In genomic region chr15:49621327-49622210, GRCh38 we compare ENCODE assay signal across 8 cellular contexts. TPM values are rescaled to one million over a fixed set of nuclear protein-coding genes. Genes with fewer than 3 reads are reported as not detected.
DNase-seq lines count a peak whose midpoint lies in the region; ATAC-seq and TF ChIP-seq lines count a peak whose summit lies in the region.

No MANE protein-coding gene starts in this region.

- TF ChIP-seq RAD21 in neural cell (conservative IDR thresholded peaks at IDR 0.05), result no peak

- DNase-seq in activated T-cell treated with anti-CD3 and anti-CD28 coated beads, Interleukin-2, amount 50 U/mL, for 24 hours, result no peak
- no peak for DNase-seq in activated T-cell treated with anti-CD3 and anti-CD28 coated beads, Interleukin-2, amount 50 U/mL, for 48 hours
- peak; percentile 34 for DNase-seq in SHP77 treated with DMSO at 0.1 percent for 48 hours (lab: John Stamatoyannopoulos, UW)
- no peak for DNase-seq in superior temporal gyrus (ENCODE audit: extremely low spot score)
- DNase-seq in stimulated activated CD4-positive, alpha-beta T cell treated with anti-CD3 and anti-CD28 coated beads, Interleukin-2, amount 100 ng/mL, for 24 hours, result no peak

- H2AFZ ChIP-seq in neural cell (ENCODE audit: low read depth, low read length), result peak overlapping the region; percentile 57

- peak overlapping the region; percentile 95 for H3K4me3 Mint-ChIP-seq in activated T-cell treated with anti-CD3 and anti-CD28 coated beads, Interleukin-2, amount 50 U/mL, for 24 hours

- H4K20me1 ChIP-seq in neural cell (ENCODE audit: insufficient read depth), result no peaks in the 10 kb centered on the region

- H3K9me3 Mint-ChIP-seq in activated T-cell treated with anti-CD3 and anti-CD28 coated beads, Interleukin-2, amount 50 U/mL, for 24 hours, result peaks cover 11% of the 10 kb centered on the region

- H3K4me1 Mint-ChIP-seq in activated T-cell treated with anti-CD3 and anti-CD28 coated beads, Interleukin-2, amount 50 U/mL, for 24 hours (ENCODE audit: low read depth), result peaks cover 47% of the 10 kb centered on the region

- H3F3A ChIP-seq in neural cell (ENCODE audit: insufficient read depth, low read length, poor library complexity, severe bottlenecking), result no peaks in the 10 kb centered on the region

- H3K27me3 ChIP-seq in endocrine pancreas (ENCODE audit: control insufficient read depth, insufficient read depth, low read length), result no peaks in the 10 kb centered on the region
- no peaks in the 10 kb centered on the region for H3K27me3 ChIP-seq in neural cell (ENCODE audit: insufficient read depth, low read depth, low read length)

- ATAC-seq in GM18861 (IDR thresholded peaks at IDR 0.05; ENCODE audit: unreplicated experiment), result no peak

- H3K79me2 ChIP-seq in neural cell (replicated peaks; ENCODE audit: insufficient read depth, low read length), result peaks cover 31% of the 10 kb centered on the region

- H3K4me3 ChIP-seq in endocrine pancreas (ENCODE audit: control insufficient read depth, insufficient read depth, low read length) (peak overlapping the region; percentile 98), neural cell (ENCODE audit: low read length) (peak overlapping the region; percentile 78)

- no peaks in the 10 kb centered on the region for H3K9me2 ChIP-seq in neural cell (ENCODE audit: insufficient read depth, low read length)

- no peak for TF ChIP-seq EP300 in neural cell (conservative IDR thresholded peaks at IDR 0.05; ENCODE audit: poor library complexity, severe bottlenecking)

- peak overlapping the region; percentile 94 for H3K27ac Mint-ChIP-seq in activated T-cell treated with anti-CD3 and anti-CD28 coated beads, Interleukin-2, amount 50 U/mL, for 24 hours

- H3K36me3 ChIP-seq in endocrine pancreas (ENCODE audit: control insufficient read depth, insufficient read depth, low read length), result peaks cover 4% of the 10 kb centered on the region
- no peaks in the 10 kb centered on the region for H3K36me3 ChIP-seq in neural cell (ENCODE audit: insufficient read depth, low read length)

- H3K4me2 ChIP-seq in neural cell (ENCODE audit: low read length), result peak overlapping the region; percentile 54

- H3K36me3 Mint-ChIP-seq in activated T-cell treated with anti-CD3 and anti-CD28 coated beads, Interleukin-2, amount 50 U/mL, for 24 hours (ENCODE audit: low read depth), result peaks cover 48% of the 10 kb centered on the region

- peaks cover 3% of the 10 kb centered on the region for H3K9me3 ChIP-seq in endocrine pancreas (ENCODE audit: control insufficient read depth, low read length)
- no peaks in the 10 kb centered on the region for H3K9me3 ChIP-seq in neural cell (ENCODE audit: low read length)

- peaks cover 9% of the 10 kb centered on the region for H3K4me1 ChIP-seq in endocrine pancreas (ENCODE audit: control insufficient read depth, insufficient read depth, low read length)

- H3K9ac ChIP-seq in endocrine pancreas (ENCODE audit: control insufficient read depth, insufficient read depth, low read length), result peak overlapping the region; percentile 84
- H3K9ac ChIP-seq in neural cell (ENCODE audit: low read length), result peak overlapping the region; percentile 82

- peak overlapping the region; percentile 69 for H3K27ac ChIP-seq in neural cell (ENCODE audit: low read length)

- TF ChIP-seq CTCF in neural cell (IDR thresholded peaks at IDR 0.05; ENCODE audit: poor library complexity, severe bottlenecking), result no peak

- H3K27me3 Mint-ChIP-seq in activated T-cell treated with anti-CD3 and anti-CD28 coated beads, Interleukin-2, amount 50 U/mL, for 24 hours, result no peaks in the 10 kb centered on the region

TF ChIP-seq in neural cell, 6 proteins besides CTCF, POLR2A, EP300 and RAD21:
- TF ChIP-seq SMC3 (conservative IDR thresholded peaks at IDR 0.05; ENCODE audit: poor library complexity), result no peak
TF ChIP-seq in neural cell: peak in this region for 0.

RNA-seq across cellular contexts. Expression of gene DTWD1, which starts 0.7 kb away (rescaled TPM):
- polyA plus RNA-seq in neural cell, result 16.5 and 18.3 TPM in 2 replicates
- 21.9 and 25.6 TPM in 2 replicates for polyA minus RNA-seq in neural cell

RNA-seq across cellular contexts. Expression of gene FAM227B, which starts 1.0 kb away (rescaled TPM):
- 0.88 and 1.7 TPM in 2 replicates for polyA plus RNA-seq in neural cell
- 2.4 and 3.2 TPM in 2 replicates for polyA minus RNA-seq in neural cell
